1 cellular context compared by ENCODE assay signal in the genomic region with DNA sequence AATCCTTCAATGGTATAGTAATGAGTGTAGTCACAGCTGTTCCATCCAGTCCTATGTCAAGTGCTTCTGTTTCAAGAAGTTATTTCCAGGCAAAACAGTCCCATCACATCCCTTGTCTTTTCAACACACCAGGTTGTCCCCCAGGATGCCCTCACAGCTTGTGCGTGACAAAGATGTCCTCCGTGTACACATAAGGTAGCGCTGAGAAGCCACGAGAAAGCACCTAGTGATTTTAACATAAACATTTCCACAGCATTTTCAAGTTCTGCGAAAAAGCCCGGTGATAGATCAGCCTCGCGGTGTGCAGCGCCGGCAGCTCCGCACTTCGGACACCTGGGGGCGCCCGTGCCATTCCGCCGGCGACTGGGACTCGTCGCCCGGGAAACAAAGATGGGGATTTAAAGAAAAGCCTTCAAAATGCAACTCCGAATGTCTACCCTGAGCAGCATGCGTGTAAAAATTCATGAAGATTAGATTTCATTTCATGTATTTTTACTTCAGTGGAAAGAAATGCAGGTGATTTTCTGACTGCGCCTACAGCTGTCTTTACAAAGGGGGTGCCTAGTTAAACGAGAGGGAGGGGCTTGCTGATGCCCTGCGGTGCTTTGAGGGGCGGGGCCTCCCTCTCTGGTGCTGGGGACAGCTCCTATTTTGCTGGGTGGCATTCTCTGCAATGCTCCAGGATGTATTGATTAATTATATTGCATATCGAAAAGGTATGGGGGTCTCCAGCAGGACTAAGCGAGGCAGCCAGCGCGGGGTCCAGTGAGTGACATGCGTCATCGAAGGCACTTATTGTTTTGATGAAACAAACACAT.
TF ChIP-seq lines count a peak whose summit lies in the region.

No MANE protein-coding gene starts in this region.

TF ChIP-seq in GM23338, 12 proteins besides CTCF, POLR2A, EP300 and RAD21 (continued from another document):
- TF ChIP-seq, protein P1, sequence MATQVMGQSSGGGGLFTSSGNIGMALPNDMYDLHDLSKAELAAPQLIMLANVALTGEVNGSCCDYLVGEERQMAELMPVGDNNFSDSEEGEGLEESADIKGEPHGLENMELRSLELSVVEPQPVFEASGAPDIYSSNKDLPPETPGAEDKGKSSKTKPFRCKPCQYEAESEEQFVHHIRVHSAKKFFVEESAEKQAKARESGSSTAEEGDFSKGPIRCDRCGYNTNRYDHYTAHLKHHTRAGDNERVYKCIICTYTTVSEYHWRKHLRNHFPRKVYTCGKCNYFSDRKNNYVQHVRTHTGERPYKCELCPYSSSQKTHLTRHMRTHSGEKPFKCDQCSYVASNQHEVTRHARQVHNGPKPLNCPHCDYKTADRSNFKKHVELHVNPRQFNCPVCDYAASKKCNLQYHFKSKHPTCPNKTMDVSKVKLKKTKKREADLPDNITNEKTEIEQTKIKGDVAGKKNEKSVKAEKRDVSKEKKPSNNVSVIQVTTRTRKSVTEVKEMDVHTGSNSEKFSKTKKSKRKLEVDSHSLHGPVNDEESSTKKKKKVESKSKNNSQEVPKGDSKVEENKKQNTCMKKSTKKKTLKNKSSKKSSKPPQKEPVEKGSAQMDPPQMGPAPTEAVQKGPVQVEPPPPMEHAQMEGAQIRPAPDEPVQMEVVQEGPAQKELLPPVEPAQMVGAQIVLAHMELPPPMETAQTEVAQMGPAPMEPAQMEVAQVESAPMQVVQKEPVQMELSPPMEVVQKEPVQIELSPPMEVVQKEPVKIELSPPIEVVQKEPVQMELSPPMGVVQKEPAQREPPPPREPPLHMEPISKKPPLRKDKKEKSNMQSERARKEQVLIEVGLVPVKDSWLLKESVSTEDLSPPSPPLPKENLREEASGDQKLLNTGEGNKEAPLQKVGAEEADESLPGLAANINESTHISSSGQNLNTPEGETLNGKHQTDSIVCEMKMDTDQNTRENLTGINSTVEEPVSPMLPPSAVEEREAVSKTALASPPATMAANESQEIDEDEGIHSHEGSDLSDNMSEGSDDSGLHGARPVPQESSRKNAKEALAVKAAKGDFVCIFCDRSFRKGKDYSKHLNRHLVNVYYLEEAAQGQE (IDR thresholded peaks at IDR 0.05; ENCODE audit: unreplicated experiment) = peak; percentile 56
- TF ChIP-seq STAT1 (IDR thresholded peaks at IDR 0.05; ENCODE audit: unreplicated experiment) (no peak), ZNF114 (CRISPR knock-in tag; IDR thresholded peaks at IDR 0.05) (no peak), POLR2AphosphoS5 (IDR thresholded peaks at IDR 0.05; ENCODE audit: low read depth) (no peak), EZH2 (IDR thresholded peaks at IDR 0.05; ENCODE audit: low read depth, unreplicated experiment) (no peak), EZH2phosphoT487 (IDR thresholded peaks at IDR 0.05; ENCODE audit: unreplicated experiment) (no peak)
- TF ChIP-seq, protein P2, sequence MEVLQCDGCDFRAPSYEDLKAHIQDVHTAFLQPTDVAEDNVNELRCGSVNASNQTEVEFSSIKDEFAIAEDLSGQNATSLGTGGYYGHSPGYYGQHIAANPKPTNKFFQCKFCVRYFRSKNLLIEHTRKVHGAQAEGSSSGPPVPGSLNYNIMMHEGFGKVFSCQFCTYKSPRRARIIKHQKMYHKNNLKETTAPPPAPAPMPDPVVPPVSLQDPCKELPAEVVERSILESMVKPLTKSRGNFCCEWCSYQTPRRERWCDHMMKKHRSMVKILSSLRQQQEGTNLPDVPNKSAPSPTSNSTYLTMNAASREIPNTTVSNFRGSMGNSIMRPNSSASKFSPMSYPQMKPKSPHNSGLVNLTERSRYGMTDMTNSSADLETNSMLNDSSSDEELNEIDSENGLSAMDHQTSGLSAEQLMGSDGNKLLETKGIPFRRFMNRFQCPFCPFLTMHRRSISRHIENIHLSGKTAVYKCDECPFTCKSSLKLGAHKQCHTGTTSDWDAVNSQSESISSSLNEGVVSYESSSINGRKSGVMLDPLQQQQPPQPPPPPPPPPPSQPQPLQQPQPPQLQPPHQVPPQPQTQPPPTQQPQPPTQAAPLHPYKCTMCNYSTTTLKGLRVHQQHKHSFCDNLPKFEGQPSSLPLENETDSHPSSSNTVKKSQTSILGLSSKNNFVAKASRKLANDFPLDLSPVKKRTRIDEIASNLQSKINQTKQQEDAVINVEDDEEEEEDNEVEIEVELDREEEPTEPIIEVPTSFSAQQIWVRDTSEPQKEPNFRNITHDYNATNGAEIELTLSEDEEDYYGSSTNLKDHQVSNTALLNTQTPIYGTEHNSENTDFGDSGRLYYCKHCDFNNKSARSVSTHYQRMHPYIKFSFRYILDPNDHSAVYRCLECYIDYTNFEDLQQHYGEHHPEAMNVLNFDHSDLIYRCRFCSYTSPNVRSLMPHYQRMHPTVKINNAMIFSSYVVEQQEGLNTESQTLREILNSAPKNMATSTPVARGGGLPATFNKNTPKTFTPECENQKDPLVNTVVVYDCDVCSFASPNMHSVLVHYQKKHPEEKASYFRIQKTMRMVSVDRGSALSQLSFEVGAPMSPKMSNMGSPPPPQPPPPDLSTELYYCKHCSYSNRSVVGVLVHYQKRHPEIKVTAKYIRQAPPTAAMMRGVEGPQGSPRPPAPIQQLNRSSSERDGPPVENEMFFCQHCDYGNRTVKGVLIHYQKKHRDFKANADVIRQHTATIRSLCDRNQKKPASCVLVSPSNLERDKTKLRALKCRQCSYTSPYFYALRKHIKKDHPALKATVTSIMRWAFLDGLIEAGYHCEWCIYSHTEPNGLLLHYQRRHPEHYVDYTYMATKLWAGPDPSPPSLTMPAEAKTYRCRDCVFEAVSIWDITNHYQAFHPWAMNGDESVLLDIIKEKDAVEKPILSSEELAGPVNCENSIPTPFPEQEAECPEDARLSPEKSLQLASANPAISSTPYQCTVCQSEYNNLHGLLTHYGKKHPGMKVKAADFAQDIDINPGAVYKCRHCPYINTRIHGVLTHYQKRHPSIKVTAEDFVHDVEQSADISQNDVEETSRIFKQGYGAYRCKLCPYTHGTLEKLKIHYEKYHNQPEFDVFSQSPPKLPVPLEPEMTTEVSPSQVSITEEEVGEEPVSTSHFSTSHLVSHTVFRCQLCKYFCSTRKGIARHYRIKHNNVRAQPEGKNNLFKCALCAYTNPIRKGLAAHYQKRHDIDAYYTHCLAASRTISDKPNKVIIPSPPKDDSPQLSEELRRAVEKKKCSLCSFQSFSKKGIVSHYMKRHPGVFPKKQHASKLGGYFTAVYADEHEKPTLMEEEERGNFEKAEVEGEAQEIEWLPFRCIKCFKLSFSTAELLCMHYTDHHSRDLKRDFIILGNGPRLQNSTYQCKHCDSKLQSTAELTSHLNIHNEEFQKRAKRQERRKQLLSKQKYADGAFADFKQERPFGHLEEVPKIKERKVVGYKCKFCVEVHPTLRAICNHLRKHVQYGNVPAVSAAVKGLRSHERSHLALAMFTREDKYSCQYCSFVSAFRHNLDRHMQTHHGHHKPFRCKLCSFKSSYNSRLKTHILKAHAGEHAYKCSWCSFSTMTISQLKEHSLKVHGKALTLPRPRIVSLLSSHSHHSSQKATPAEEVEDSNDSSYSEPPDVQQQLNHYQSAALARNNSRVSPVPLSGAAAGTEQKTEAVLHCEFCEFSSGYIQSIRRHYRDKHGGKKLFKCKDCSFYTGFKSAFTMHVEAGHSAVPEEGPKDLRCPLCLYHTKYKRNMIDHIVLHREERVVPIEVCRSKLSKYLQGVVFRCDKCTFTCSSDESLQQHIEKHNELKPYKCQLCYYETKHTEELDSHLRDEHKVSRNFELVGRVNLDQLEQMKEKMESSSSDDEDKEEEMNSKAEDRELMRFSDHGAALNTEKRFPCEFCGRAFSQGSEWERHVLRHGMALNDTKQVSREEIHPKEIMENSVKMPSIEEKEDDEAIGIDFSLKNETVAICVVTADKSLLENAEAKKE (CRISPR knock-in tag; IDR thresholded peaks at IDR 0.05) = no peak
TF ChIP-seq in GM23338: peak in this region for 1.
